ENCODE assay signal across 28 cellular contexts in the genomic region with DNA sequence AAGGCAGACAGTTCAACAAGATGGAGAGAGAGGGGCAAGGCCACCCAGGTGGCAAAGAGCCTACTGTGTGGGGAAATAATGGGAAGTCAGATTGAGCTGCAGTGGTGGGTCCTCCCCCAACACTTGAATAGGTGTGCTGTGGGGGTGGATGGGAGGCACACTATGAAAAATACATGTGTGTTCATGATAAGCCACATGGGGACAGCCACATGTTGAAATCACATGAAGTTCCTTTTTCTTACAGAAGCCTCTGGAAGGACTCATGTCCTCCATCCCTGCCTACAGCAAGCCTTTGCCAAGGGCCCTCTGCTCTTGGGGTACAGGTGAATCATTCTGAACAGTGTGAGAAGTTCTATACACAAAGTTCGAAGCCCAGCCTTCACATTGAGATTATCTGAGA.
"Had no signal": no experiment of that assay in that cellular context is flagged by ENCODE, and none has a peak within 500 bp of the region (broad histone marks: within the 10 kb centered on the region; RNA-seq: fewer than 3 reads in every experiment).

No MANE protein-coding gene starts in this region.

- H3K4me3 Mint-ChIP-seq: stimulated activated effector memory CD8-positive, alpha-beta T cell treated with anti-CD3 and anti-CD28 coated beads, Interleukin-12 subunit alpha, Interleukin-12 subunit beta, amount 100 ng/mL, for 72 hours; stimulated activated memory B cell treated with anti-CD40 and anti-IgM and Interleukin-4, amounts not matched to agents 10 μg/mL and 1 μg/mL and 100 μg/mL, for 72 hours; stimulated activated naive B cell treated with anti-CD40 and anti-IgM and Interleukin-4, amounts not matched to agents 10 μg/mL and 1 μg/mL and 100 μg/mL, for 72 hours; stimulated activated naive CD8-positive, alpha-beta T cell treated with anti-CD3 and anti-CD28 coated beads, Interleukin-15, amount 100 ng/mL, for 72 hours; stimulated activated naive CD8-positive, alpha-beta T cell treated with anti-CD3 and anti-CD28 coated beads, Interleukin-15, Interleukin-2, amounts not matched to agents 100 ng/mL and 50 ng/mL, for 24 hours; type B pancreatic cell had no signal

- DNase-seq: stimulated activated CD4-positive, alpha-beta T cell treated with anti-CD3 and anti-CD28 coated beads, Interleukin-2, amount 100 ng/mL, for 48 hours; stimulated activated CD4-positive, alpha-beta T cell treated with anti-CD3 and anti-CD28 coated beads, Interleukin-4, amount 100 ng/mL, for 1 hour; stimulated activated CD4-positive, alpha-beta T cell treated with anti-CD3 and anti-CD28 coated beads, Interleukin-4, amount 100 ng/mL, for 24 hours; stimulated activated CD4-positive, alpha-beta T cell treated with anti-CD3 and anti-CD28 coated beads, Interleukin-4, amount 100 ng/mL, for 4 hours; stimulated activated CD8-positive, alpha-beta memory T cell treated with anti-CD3 and anti-CD28 coated beads, Interleukin-4, amount 100 ng/mL, for 48 hours; stimulated activated naive B cell treated with anti-CD40 and anti-IgM and Interleukin-4, amounts not matched to agents 10 μg/mL and 1 μg/mL and 100 μg/mL, for 72 hours; stimulated activated naive CD4-positive, alpha-beta T cell; stimulated activated naive CD4-positive, alpha-beta T cell treated with Interleukin-2 at 50 U/mL for 16 hours; stimulated activated naive CD8-positive, alpha-beta T cell treated with anti-CD3 and anti-CD28 coated beads, Interleukin-15, amount 100 ng/mL, for 72 hours; stimulated activated naive CD8-positive, alpha-beta T cell treated with anti-CD3 and anti-CD28 coated beads, Interleukin-15, Interleukin-2, amounts not matched to agents 100 U/mL and 50 U/mL, for 24 hours; stomach; substantia nigra; testis; thyroid gland; tibial artery; transverse colon; trophoblast cell; upper lobe of left lung; upper lobe of right lung; uterus had no signal

- ATAC-seq: stimulated activated effector memory CD8-positive, alpha-beta T cell treated with anti-CD3 and anti-CD28 coated beads, Interleukin-12 subunit alpha, Interleukin-12 subunit beta, amount 100 ng/mL, for 72 hours; stimulated activated memory B cell treated with anti-CD40 and anti-IgM and Interleukin-4, amounts not matched to agents 10 μg/mL and 1 μg/mL and 100 μg/mL, for 72 hours; stimulated activated naive B cell treated with anti-CD40 and anti-IgM and Interleukin-4, amounts not matched to agents 10 μg/mL and 1 μg/mL and 100 μg/mL, for 72 hours; stimulated activated naive CD8-positive, alpha-beta T cell treated with anti-CD3 and anti-CD28 coated beads, Interleukin-15, amount 100 ng/mL, for 72 hours; stimulated activated naive CD8-positive, alpha-beta T cell treated with anti-CD3 and anti-CD28 coated beads, Interleukin-15, Interleukin-2, amounts not matched to agents 100 U/mL and 50 U/mL, for 24 hours; upper lobe of right lung had no signal

- H3K9me3 Mint-ChIP-seq: stimulated activated effector memory CD8-positive, alpha-beta T cell treated with anti-CD3 and anti-CD28 coated beads, Interleukin-12 subunit alpha, Interleukin-12 subunit beta, amount 100 ng/mL, for 72 hours; stimulated activated memory B cell treated with anti-CD40 and anti-IgM and Interleukin-4, amounts not matched to agents 10 μg/mL and 1 μg/mL and 100 μg/mL, for 72 hours; stimulated activated naive CD8-positive, alpha-beta T cell treated with anti-CD3 and anti-CD28 coated beads, Interleukin-15, amount 100 ng/mL, for 72 hours; stimulated activated naive CD8-positive, alpha-beta T cell treated with anti-CD3 and anti-CD28 coated beads, Interleukin-15, Interleukin-2, amounts not matched to agents 100 ng/mL and 50 ng/mL, for 24 hours; type B pancreatic cell had no signal

- H3K4me1 ChIP-seq: stomach, suprapubic skin, testis, tibial artery, transverse colon, upper lobe of right lung, uterus, vagina had no signal

- H3K9me3 ChIP-seq: stomach, suprapubic skin, testis, thoracic aorta, thyroid gland, tibial artery, transverse colon, upper lobe of right lung, uterus, vagina had no signal

- H3K4me3 ChIP-seq: stomach, suprapubic skin, testis, thoracic aorta, thyroid gland, tibial artery, tibial nerve, transverse colon, upper lobe of left lung, upper lobe of right lung, uterus, vagina had no signal

- H3K27ac Mint-ChIP-seq: stimulated activated effector memory CD8-positive, alpha-beta T cell treated with anti-CD3 and anti-CD28 coated beads, Interleukin-12 subunit alpha, Interleukin-12 subunit beta, amount 100 ng/mL, for 72 hours; stimulated activated memory B cell treated with anti-CD40 and anti-IgM and Interleukin-4, amounts not matched to agents 10 μg/mL and 1 μg/mL and 100 μg/mL, for 72 hours; stimulated activated naive B cell treated with anti-CD40 and anti-IgM and Interleukin-4, amounts not matched to agents 10 μg/mL and 1 μg/mL and 100 μg/mL, for 72 hours; stimulated activated naive CD8-positive, alpha-beta T cell treated with anti-CD3 and anti-CD28 coated beads, Interleukin-15, amount 100 ng/mL, for 72 hours; stimulated activated naive CD8-positive, alpha-beta T cell treated with anti-CD3 and anti-CD28 coated beads, Interleukin-15, Interleukin-2, amounts not matched to agents 100 ng/mL and 50 ng/mL, for 24 hours had no signal

- H3K36me3 ChIP-seq: stomach, suprapubic skin, thoracic aorta, thyroid gland, tibial artery, transverse colon, upper lobe of left lung, upper lobe of right lung, uterus, vagina had no signal

- H3K4me1 Mint-ChIP-seq: stimulated activated effector memory CD8-positive, alpha-beta T cell treated with anti-CD3 and anti-CD28 coated beads, Interleukin-12 subunit alpha, Interleukin-12 subunit beta, amount 100 ng/mL, for 72 hours; stimulated activated memory B cell treated with anti-CD40 and anti-IgM and Interleukin-4, amounts not matched to agents 10 μg/mL and 1 μg/mL and 100 μg/mL, for 72 hours; stimulated activated naive B cell treated with anti-CD40 and anti-IgM and Interleukin-4, amounts not matched to agents 10 μg/mL and 1 μg/mL and 100 μg/mL, for 72 hours; stimulated activated naive CD8-positive, alpha-beta T cell treated with anti-CD3 and anti-CD28 coated beads, Interleukin-15, amount 100 ng/mL, for 72 hours had no signal

- H3K36me3 Mint-ChIP-seq: stimulated activated effector memory CD8-positive, alpha-beta T cell treated with anti-CD3 and anti-CD28 coated beads, Interleukin-12 subunit alpha, Interleukin-12 subunit beta, amount 100 ng/mL, for 72 hours; stimulated activated memory B cell treated with anti-CD40 and anti-IgM and Interleukin-4, amounts not matched to agents 10 μg/mL and 1 μg/mL and 100 μg/mL, for 72 hours; stimulated activated naive B cell treated with anti-CD40 and anti-IgM and Interleukin-4, amounts not matched to agents 10 μg/mL and 1 μg/mL and 100 μg/mL, for 72 hours; type B pancreatic cell had no signal

- H3K27me3 ChIP-seq: stomach, suprapubic skin, testis, thyroid gland, tibial artery, tibial nerve, transverse colon, upper lobe of left lung, upper lobe of right lung, uterus, vagina had no signal

- H3K27ac ChIP-seq: stomach, suprapubic skin, testis, thoracic aorta, thyroid gland, tibial artery, tibial nerve, transverse colon, upper lobe of right lung, uterus, vagina had no signal
